Comparison of ENCODE assay signal across 8 cellular contexts in genomic region chr12:56469007-56469930, GRCh38. TPM values are rescaled to one million over a fixed set of nuclear protein-coding genes. Genes with fewer than 3 reads are reported as not detected.
DNase-seq lines count a peak whose midpoint lies in the region; ATAC-seq and TF ChIP-seq lines count a peak whose summit lies in the region.

No MANE protein-coding gene starts in this region.

- TF ChIP-seq CTCF in VCaP (conservative IDR thresholded peaks at IDR 0.05) (no peak), fibroblast of pulmonary artery (IDR thresholded peaks at IDR 0.05; ENCODE audit: low read length, missing control alignments) (no peak), ovary (IDR thresholded peaks at IDR 0.05) (no peak)

- no peaks in the 10 kb centered on the region for H3F3A ChIP-seq in GM23248 (ENCODE audit: insufficient read depth)

- H3K4me1 ChIP-seq in ACC112 (ENCODE audit: control insufficient read depth, insufficient read depth, low read length, unreplicated experiment) = peaks cover 11% of the 10 kb centered on the region
- H3K4me1 ChIP-seq in GM23248 (ENCODE audit: insufficient read depth) = no peaks in the 10 kb centered on the region
- no peaks in the 10 kb centered on the region for H3K4me1 ChIP-seq in ovary (ENCODE audit: insufficient read depth)

- H3K9me3 ChIP-seq in GM23248 (ENCODE audit: low read depth) (no peaks in the 10 kb centered on the region), ovary (no peaks in the 10 kb centered on the region)

- H3K27me3 ChIP-seq in ACC112 (ENCODE audit: insufficient read depth, low read length) (no peaks in the 10 kb centered on the region), GM23248 (replicated peaks; ENCODE audit: insufficient read depth) (no peaks in the 10 kb centered on the region), ovary (no peaks in the 10 kb centered on the region)

- TF ChIP-seq POLR2A in ovary (IDR thresholded peaks at IDR 0.05) = no peak

- ATAC-seq in GM21786 (IDR thresholded peaks at IDR 0.05; ENCODE audit: unreplicated experiment) (no peak), HG03095 (IDR thresholded peaks at IDR 0.05; ENCODE audit: unreplicated experiment) (no peak)

- H3K79me2 ChIP-seq in ACC112 (ENCODE audit: control insufficient read depth, insufficient read depth, low read length, unreplicated experiment) = peaks cover 25% of the 10 kb centered on the region
- H3K79me2 ChIP-seq in GM23248 (ENCODE audit: insufficient read depth) = peaks cover 31% of the 10 kb centered on the region

- H3K27ac ChIP-seq in ACC112 (ENCODE audit: low read depth, low read length) (peak overlapping the region; percentile 83; the same call in 1 of the 2 replicates), GM23248 (peak overlapping the region; percentile 98), VCaP (peak overlapping the region; percentile 97), ovary (peak overlapping the region; percentile 60 to 78)

- H3K4me2 ChIP-seq in GM23248 (ENCODE audit: unreplicated experiment) = peak overlapping the region; percentile 89

- H3K4me3 ChIP-seq in ACC112 (ENCODE audit: low read depth, low read length) (peak overlapping the region; percentile 85), GM23248 (peak overlapping the region; percentile 98), fibroblast of pulmonary artery (replicated peaks; ENCODE audit: low read depth, low read length) (peak overlapping the region; percentile 100), ovary (peak overlapping the region; percentile 80)

- in situ Hi-C loops in GM23248 (cut with MboI) = no loop called here

- 32 to 34% methylated on average over 19 of the region's 19 CpGs for WGBS in GM23248 (ENCODE audit: low coverage in 1 of 2, low lambda C conversion rate in 2 of 2, missing lambda C conversion rate in 2 of 2), 2 experiments
- 35 to 52% (median 36%) methylated on average over 18 to 19 of the region's 19 CpGs for WGBS in ovary, 3 donors

- H3K36me3 ChIP-seq in ACC112 (ENCODE audit: insufficient read depth, low read length) (0 out of 2 replicates have a peak, but pooled peaks cover 3% of the 10 kb centered on the region), GM23248 (ENCODE audit: low read depth) (no peaks in the 10 kb centered on the region), ovary (no peaks in the 10 kb centered on the region)

- no peaks in the 10 kb centered on the region for H3K9me2 ChIP-seq in GM23248 (ENCODE audit: insufficient read depth)

- TF ChIP-seq EP300 in ovary (IDR thresholded peaks at IDR 0.05) = no peak

- peak overlapping the region; percentile 98 for H3K9ac ChIP-seq in GM23248

- H2AFZ ChIP-seq in ACC112 (ENCODE audit: low read length, unreplicated experiment) (peak overlapping the region; percentile 88), GM23248 (peak overlapping the region; percentile 99)

- DNase-seq in GM23248 = peak; percentile 35
- no peak for DNase-seq in fibroblast of pulmonary artery (ENCODE audit: low read depth)
- peak; percentile 23 to 51 (median 35) for DNase-seq in ovary
- no peak for DNase-seq in GOT3 (lab: John Stamatoyannopoulos, UW)

- intact Hi-C loops in ovary (cut with DNase I) = loop anchor here in 3 of 4 donors (10.0 kb wide), 4 partner anchors 134 to 344 kb away; partner anchors contain the start of genes ESYT1 (in 2 of the 3), IL23A (in 1 of the 3) and PAN2 (in 1 of the 3)

- no peaks in the 10 kb centered on the region for H4K20me1 ChIP-seq in GM23248 (ENCODE audit: insufficient read depth)

RNA-seq across cellular contexts. Expression of gene SPRYD4, which starts 0.9 kb away (rescaled TPM):
- 1.8 TPM in 2 replicates for total RNA-seq in GM23248 (2014; rRNA removed; shearing (Covaris generic))
- polyA plus RNA-seq in GM23248 (2016; fragmentation: Nextera tagmentation; extraction: Ambion mirVana) (1.6 TPM in 2 replicates), ovary (1 to 10 TPM; 2.0 to 2.7 TPM)
- 1 to 10 TPM; 1.4 to 4.1 (median 3.2) TPM for total RNA-seq in ovary

RNA-seq across cellular contexts. Expression of gene MIP, which starts 14.8 kb away (rescaled TPM):
- total RNA-seq in GM23248 (2014; rRNA removed; shearing (Covaris generic)) = not detected in 2 replicates
- polyA plus RNA-seq in GM23248 (2016; fragmentation: Nextera tagmentation; extraction: Ambion mirVana) (not detected in 2 replicates), ovary (not detected)
- under 1 TPM in 1 of 7 donors, not detected in 6; 0.23 TPM for total RNA-seq in ovary

RNA-seq across cellular contexts. Expression of gene GLS2, which starts 18.7 kb away (rescaled TPM):
- total RNA-seq in GM23248 (2014; rRNA removed; shearing (Covaris generic)) = not detected in 2 replicates
- polyA plus RNA-seq in GM23248 (2016; fragmentation: Nextera tagmentation; extraction: Ambion mirVana) = 0.20 TPM in 1 of 2 replicates, not detected in the other
- total RNA-seq in ovary = 1 to 10 TPM; 1.2 to 4.4 (median 2.6) TPM
- polyA plus RNA-seq in ovary = under 1 TPM; 0.87 to 0.92 TPM

RNA-seq across cellular contexts. Expression of gene TIMELESS, which starts 20.0 kb away (rescaled TPM):
- 4.2 and 4.5 TPM in 2 replicates for total RNA-seq in GM23248 (2014; rRNA removed; shearing (Covaris generic))
- polyA plus RNA-seq in GM23248 (2016; fragmentation: Nextera tagmentation; extraction: Ambion mirVana) (6.8 and 7.9 TPM in 2 replicates), ovary (1 to 10 TPM; 2.9 to 6.4 TPM)
- 1 to 10 TPM; 2.1 to 4.5 (median 3.2) TPM for total RNA-seq in ovary

RNA-seq across cellular contexts. Expression of gene RBMS2, which starts 52.4 kb away (rescaled TPM):
- total RNA-seq in GM23248 (2014; rRNA removed; shearing (Covaris generic)) = 23.8 and 28.7 TPM in 2 replicates
- polyA plus RNA-seq in GM23248 (2016; fragmentation: Nextera tagmentation; extraction: Ambion mirVana) (20.9 and 28.7 TPM in 2 replicates), ovary (10 to 100 TPM; 14.4 to 56.9 TPM)
- 10 to 100 TPM; 15.0 to 44.4 (median 36.6) TPM for total RNA-seq in ovary

Comparison
In these comparisons a context has a peak if more than half of its experiments do, and no peak if none do; other contexts are left out.
1. DNase-seq: peak in GM23248 (single experiment) and ovary (5 of 5); none in fibroblast of pulmonary artery (single experiment) and GOT3 (single experiment).
2. Peak in every context shown above with its lines, with median percentiles within 50 percentile points of each other: H3K27ac ChIP-seq and H3K4me3 ChIP-seq.